In the genomic region with DNA sequence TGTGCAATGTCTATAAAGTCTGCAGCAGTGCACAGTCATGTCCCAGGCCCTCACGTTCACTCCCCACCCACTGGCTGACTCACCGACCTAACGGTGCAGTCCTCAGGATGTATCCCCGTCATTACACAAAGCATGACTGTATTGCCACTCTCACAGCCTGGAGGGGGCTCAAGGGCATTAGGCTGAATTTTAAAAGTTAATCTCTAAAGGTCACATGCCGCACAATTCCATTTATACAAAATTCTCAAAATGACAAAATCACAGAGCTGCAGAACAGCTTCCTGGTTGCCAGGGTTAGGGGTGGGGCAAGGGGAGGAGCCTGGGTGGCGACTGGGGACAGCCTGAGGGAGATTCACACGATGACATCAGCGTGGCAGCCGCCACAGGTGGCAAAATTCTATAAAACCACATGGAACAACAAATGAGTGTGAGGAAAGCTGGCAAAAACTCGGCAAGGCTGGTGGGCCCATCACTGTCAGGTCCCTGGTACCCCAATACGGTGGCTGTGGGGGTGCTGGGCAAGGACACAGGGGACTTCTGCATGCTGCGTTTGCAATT, we compare ENCODE assay signal across 8 cellular contexts.
DNase-seq lines count a peak whose midpoint lies in the region; TF ChIP-seq lines count a peak whose summit lies in the region.

No MANE protein-coding gene starts in this region.

- 36 to 50% methylated on average over 7 to 12 of the region's 12 CpGs for WGBS in transverse colon (ENCODE audit: low coverage in 1 of 2), 2 donors

- H3K4me1 ChIP-seq in left ventricle myocardium inferior (no peaks in the 10 kb centered on the region), transverse colon (no peaks in the 10 kb centered on the region)

- H3K36me3 ChIP-seq in left ventricle myocardium inferior = no peaks in the 10 kb centered on the region
- H3K36me3 ChIP-seq in transverse colon = no peaks in the 10 kb centered on the region

- intact Hi-C loops in left ventricle myocardium inferior (cut with micrococcal nuclease) = no loop called here
- intact Hi-C loops in transverse colon (cut with DNase I; ENCODE audit: low total_unique reads) = loop anchor here (5.0 kb wide), 1 partner anchor 50 kb away; no protein-coding TSS in a partner anchor

- DNase-seq in DMS53 treated with DMSO at 0.1 percent for 48 hours (lab: John Stamatoyannopoulos, UW; ENCODE audit: unreplicated experiment) = peak; percentile 7
- peak; percentile 90 for DNase-seq in RPMI7951 (ENCODE audit: low read depth)
- DNase-seq in activated T-helper 1 cell treated with Interleukin-2 at 50 U/mL for 16 hours (ENCODE audit: low read depth) = peak; percentile 25
- peak; percentile 14 for DNase-seq in left ventricle myocardium inferior
- DNase-seq in stimulated activated CD4-positive, alpha-beta T cell treated with anti-CD3 and anti-CD28 coated beads, Interleukin-1b, Interleukin-23, amount 100 ng/mL, for 4 hours (ENCODE audit: low read depth in 2 of 2) = peak; percentile 46 to 49
- DNase-seq in GM13976 (ENCODE audit: low spot score) = no peak
- no peak for DNase-seq in DMS79 treated with DMSO at 0.1 percent for 48 hours (lab: John Stamatoyannopoulos, UW)
- DNase-seq in transverse colon = no peak

- TF ChIP-seq CTCF in left ventricle myocardium inferior (IDR thresholded peaks at IDR 0.05; ENCODE audit: borderline replicate concordance) = no peak
- TF ChIP-seq CTCF in GM13976 (IDR thresholded peaks at IDR 0.05; ENCODE audit: borderline replicate concordance, control extremely low read depth, extremely low read depth, insufficient read depth, missing control alignments) = no peak
- TF ChIP-seq CTCF in transverse colon (IDR thresholded peaks at IDR 0.05) = no peak

- H3K27ac ChIP-seq in left ventricle myocardium inferior (replicated peaks) (no peak overlapping the region), transverse colon (no peak overlapping the region)

- TF ChIP-seq POLR2A in transverse colon (IDR thresholded peaks at IDR 0.05) = no peak

- H3K4me3 ChIP-seq in left ventricle myocardium inferior (no peak overlapping the region), transverse colon (no peak overlapping the region)

- in situ Hi-C loops in GM13976 (cut with MboI; ENCODE audit: low sequenced_read_pairs, unreplicated experiment) = no loop called here
- in situ Hi-C loops in transverse colon (cut with MboI; ENCODE audit: low pct_ligation_motif_present in 1 of 4, low pct_unique_long_range_greater_than_20kb in 1 of 4, low sequenced_read_pairs in 3 of 4) = no loop called here

- H3K27me3 ChIP-seq in left ventricle myocardium inferior (ENCODE audit: low read depth) (peaks cover 15% of the 10 kb centered on the region), transverse colon (no peaks in the 10 kb centered on the region)

- no peak for TF ChIP-seq EP300 in transverse colon (IDR thresholded peaks at IDR 0.05; ENCODE audit: low read depth)

- H3K9me3 ChIP-seq in left ventricle myocardium inferior (replicated peaks) (no peaks in the 10 kb centered on the region), transverse colon (no peaks in the 10 kb centered on the region)

Comparison
In these comparisons a context has a peak if more than half of its experiments do, and no peak if none do; other contexts are left out.
1. DNase-seq: peak in DMS53 treated with DMSO at 0.1 percent for 48 hours (single experiment), RPMI7951 (single experiment), activated T-helper 1 cell treated with Interleukin-2 at 50 U/mL for 16 hours (single experiment), left ventricle myocardium inferior (single experiment) and stimulated activated CD4-positive, alpha-beta T cell treated with anti-CD3 and anti-CD28 coated beads, Interleukin-1b, Interleukin-23, amount 100 ng/mL, for 4 hours (2 of 2); none in GM13976 (single experiment), DMS79 treated with DMSO at 0.1 percent for 48 hours (single experiment) and transverse colon (single experiment).